In genomic region chr15:44593042-44593736, GRCh38 we compare ENCODE assay signal across 10 cellular contexts. TPM values are rescaled to one million over a fixed set of nuclear protein-coding genes. Genes with fewer than 3 reads are reported as not detected.
DNase-seq lines count a peak whose midpoint lies in the region; ATAC-seq and TF ChIP-seq lines count a peak whose summit lies in the region.
"Had no signal": no experiment of that assay in that cellular context is flagged by ENCODE, and none has a peak within 500 bp of the region (broad histone marks: within the 10 kb centered on the region; RNA-seq: fewer than 3 reads in every experiment).

No MANE protein-coding gene starts in this region.

- CTCF ChIA-PET in Panc1 (lab: Charles Lee), result interaction anchor here (0.6 to 0.7 kb wide), 2 partner anchors 67 to 123 kb away, joined by 3 to 4 read pairs; no protein-coding TSS in a partner anchor

- no peaks in the 10 kb centered on the region for H3K9me3 ChIP-seq in Panc1 (ENCODE audit: control insufficient read depth, insufficient read depth, low read depth, low read length)
- H3K9me3 ChIP-seq: upper lobe of left lung had no signal

- H3K27me3 ChIP-seq in Panc1 (ENCODE audit: control insufficient read depth, insufficient read depth, low read length), result no peaks in the 10 kb centered on the region
- H3K27me3 ChIP-seq: upper lobe of left lung had no signal

- no peak overlapping the region for H3K4me3 ChIP-seq in Panc1 (ENCODE audit: low read depth in 2 of 2, low read length in 2 of 2)
- H3K4me3 ChIP-seq: SK-N-MC, upper lobe of left lung had no signal

- no peaks in the 10 kb centered on the region for H3K4me1 Mint-ChIP-seq in endothelial cell (ENCODE audit: unreplicated experiment)
- peaks cover 8% of the 10 kb centered on the region for H3K4me1 Mint-ChIP-seq in stimulated activated effector memory CD8-positive, alpha-beta T cell treated with anti-CD3 and anti-CD28 coated beads, Interleukin-12 subunit alpha, Interleukin-12 subunit beta, amount 100 ng/mL, for 72 hours

- no peaks in the 10 kb centered on the region for H3K27me3 Mint-ChIP-seq in endothelial cell (ENCODE audit: unreplicated experiment)

- TF ChIP-seq CTCF in Panc1 (IDR thresholded peaks at IDR 0.05) (peak; percentile 73), endothelial cell (IDR thresholded peaks at IDR 0.05; ENCODE audit: unreplicated experiment) (peak; percentile 41)

- in situ Hi-C loops in Panc1 (cut with HindIII; ENCODE audit: low pct_unique_long_range_greater_than_20kb, low sequenced_read_pairs), result no loop called here

- no peaks in the 10 kb centered on the region for H3K9me3 Mint-ChIP-seq in endothelial cell (ENCODE audit: unreplicated experiment)
- H3K9me3 Mint-ChIP-seq in stimulated activated effector memory CD8-positive, alpha-beta T cell treated with anti-CD3 and anti-CD28 coated beads, Interleukin-12 subunit alpha, Interleukin-12 subunit beta, amount 100 ng/mL, for 72 hours, result no peaks in the 10 kb centered on the region

- H3K4me1 ChIP-seq in Panc1 (ENCODE audit: control insufficient read depth, insufficient read depth, low read length), result no peaks in the 10 kb centered on the region

- ATAC-seq in Panc1, result peak; percentile 83
- ATAC-seq in stimulated activated effector memory CD8-positive, alpha-beta T cell treated with anti-CD3 and anti-CD28 coated beads, Interleukin-12 subunit alpha, Interleukin-12 subunit beta, amount 100 ng/mL, for 72 hours, result peak; percentile 71
- ATAC-seq in HG03354 (IDR thresholded peaks at IDR 0.05; ENCODE audit: poor library complexity, severe bottlenecking, unreplicated experiment), result no peak
- ATAC-seq in GM21529 (IDR thresholded peaks at IDR 0.05; ENCODE audit: unreplicated experiment), result no peak

- intact Hi-C loops in Panc1 (cut with micrococcal nuclease; ENCODE audit: unreplicated experiment), result loop anchor here (10.0 kb wide), 1 partner anchor 142 kb away; the partner anchor contains the start of gene TRIM69

- H3K27ac ChIP-seq in Panc1 (ENCODE audit: low read length), result no peak overlapping the region
- H3K27ac ChIP-seq: SK-N-MC, upper lobe of left lung had no signal

- POLR2A ChIA-PET in Panc1 (lab: Charles Lee), result interaction anchor here (0.6 kb wide), 2 partner anchors 740 to 1396 kb away, joined by 3 to 4 read pairs; no protein-coding TSS in a partner anchor

- no peak overlapping the region for H3K27ac Mint-ChIP-seq in endothelial cell (ENCODE audit: unreplicated experiment)
- no peak overlapping the region for H3K27ac Mint-ChIP-seq in stimulated activated effector memory CD8-positive, alpha-beta T cell treated with anti-CD3 and anti-CD28 coated beads, Interleukin-12 subunit alpha, Interleukin-12 subunit beta, amount 100 ng/mL, for 72 hours

- peaks cover 13% of the 10 kb centered on the region for H3K36me3 ChIP-seq in Panc1 (ENCODE audit: control insufficient read depth, insufficient read depth, low read length)

- no TSS peak for BruUV-seq in Panc1 (replicated peaks; lab: Mats Ljungman, UMichigan)

- peak; percentile 17 for DNase-seq in activated CD4-positive, alpha-beta T cell treated with anti-CD3 and anti-CD28 coated beads for 48 hours
- DNase-seq in activated CD4-positive, alpha-beta T cell treated with anti-CD3 and anti-CD28 coated beads, Interleukin-2, amount 50 U/mL, for 1 hour, result no peak
- DNase-seq in Panc1 (ENCODE audit: low read depth, low spot score) (no peak), endothelial cell (ENCODE audit: low spot score) (no peak), HuH-7.5 (ENCODE audit: low spot score) (no peak)
- no peak for DNase-seq in stimulated activated effector memory CD8-positive, alpha-beta T cell treated with anti-CD3 and anti-CD28 coated beads, Interleukin-12 subunit alpha, Interleukin-12 subunit beta, amount 100 ng/mL, for 72 hours (ENCODE audit: low spot score in 2 of 2)
- DNase-seq: upper lobe of left lung had no signal

- H3K36me3 Mint-ChIP-seq in endothelial cell (ENCODE audit: low read depth, unreplicated experiment), result peaks cover 17% of the 10 kb centered on the region
- peaks cover 100% of the 10 kb centered on the region for H3K36me3 Mint-ChIP-seq in stimulated activated effector memory CD8-positive, alpha-beta T cell treated with anti-CD3 and anti-CD28 coated beads, Interleukin-12 subunit alpha, Interleukin-12 subunit beta, amount 100 ng/mL, for 72 hours

- H3K4me3 Mint-ChIP-seq in endothelial cell (ENCODE audit: unreplicated experiment), result no peak overlapping the region
- no peak overlapping the region for H3K4me3 Mint-ChIP-seq in stimulated activated effector memory CD8-positive, alpha-beta T cell treated with anti-CD3 and anti-CD28 coated beads, Interleukin-12 subunit alpha, Interleukin-12 subunit beta, amount 100 ng/mL, for 72 hours

RNA-seq across cellular contexts. Expression of gene EIF3J, which starts 56.2 kb away (rescaled TPM):
- total RNA-seq in Panc1 (2021; ENCODE audit: unreplicated experiment) (128 TPM), endothelial cell (ENCODE audit: unreplicated experiment) (83.1 TPM)
- polyA plus RNA-seq in Panc1 (2012; ENCODE audit: insufficient read length), result 81.8 TPM

Comparison
In these comparisons a context has a peak if more than half of its experiments do, and no peak if none do; other contexts are left out.
1. ATAC-seq: peak in Panc1 (single experiment) and stimulated activated effector memory CD8-positive, alpha-beta T cell treated with anti-CD3 and anti-CD28 coated beads, Interleukin-12 subunit alpha, Interleukin-12 subunit beta, amount 100 ng/mL, for 72 hours (single experiment); none in HG03354 (single experiment) and GM21529 (single experiment).